Comparison of ENCODE assay signal across 27 cellular contexts in genomic region chr6:31096656-31097055, GRCh38.
"Had no signal": no experiment of that assay in that cellular context is flagged by ENCODE, and none has a peak within 500 bp of the region (broad histone marks: within the 10 kb centered on the region; RNA-seq: fewer than 3 reads in every experiment).

No MANE protein-coding gene starts in this region.

- DNase-seq: activated CD4-positive, alpha-beta T cell treated with anti-CD3 and anti-CD28 coated beads for 4 hours; activated CD4-positive, alpha-beta T cell treated with anti-CD3 and anti-CD28 coated beads, Interleukin-2, amount 50 U/mL, for 48 hours; activated CD8-positive, alpha-beta memory T cell treated with anti-CD3 and anti-CD28 coated beads, Interleukin-2, amount 10 ng/mL, durations not matched to agents 7 days and 5 days; activated effector memory CD4-positive, alpha-beta T cell treated with anti-CD3 and anti-CD28 coated beads, Interleukin-2, amount 50 U/mL, for 16 hours; activated naive CD4-positive, alpha-beta T cell treated with Interleukin-2 at 50 U/mL for 16 hours; activated naive CD8-positive, alpha-beta T cell treated with anti-CD3 and anti-CD28 coated beads for 36 hours; activated T-cell treated with anti-CD3 and anti-CD28 coated beads, Interleukin-2, amount 50 U/mL, for 24 hours; brain microvascular endothelial cell; MM.1S; NCI-H1105 treated with DMSO at 0.1 percent for 48 hours; NCI-H1436 treated with DMSO at 0.1 percent for 48 hours; NCI-H187; NCI-H2081; NCI-H226; NCI-H526; NCI-H774; NK-92 treated with Interleukin-12 subunit alpha and Interleukin-12 subunit beta, amount 100 ng/mL, for 24 hours; OCI-M1; Right ventricle myocardium superior; SJCRH30; SK-N-SH; T-helper 2 cell had no signal

- H3K27me3 ChIP-seq: brain microvascular endothelial cell, cardiac muscle cell, SJCRH30 had no signal

- ATAC-seq: activated CD4-positive, CD25-positive, alpha-beta regulatory T cell treated with anti-CD3 and anti-CD28 coated beads, Interleukin-2, amount 50 U/mL, for 24 hours; activated CD8-positive, alpha-beta memory T cell treated with anti-CD3 and anti-CD28 coated beads, Interleukin-2, amount 10 ng/mL, durations not matched to agents 7 days and 5 days; Panc1 had no signal

- H3K9ac ChIP-seq: KMS-11, SK-N-SH had no signal

- H3K4me3 ChIP-seq: cardiac muscle cell, SJCRH30 had no signal

- H3K4me2 ChIP-seq: KMS-11, SK-N-SH had no signal

- H3K9me3 ChIP-seq: SJCRH30, SK-N-SH had no signal

- H3K36me3 ChIP-seq: brain microvascular endothelial cell, cardiac muscle cell, SJCRH30 had no signal

- H3K27ac ChIP-seq: brain microvascular endothelial cell, cardiac muscle cell, KMS-11, RWPE1, SJCRH30 had no signal
